ENCODE assay signal across 23 cellular contexts in genomic region chr7:132750056-132750455, GRCh38.
DNase-seq lines count a peak whose midpoint lies in the region; FAIRE-seq and TF ChIP-seq lines count a peak whose summit lies in the region.
"Had no signal": no experiment of that assay in that cellular context is flagged by ENCODE, and none has a peak within 500 bp of the region (broad histone marks: within the 10 kb centered on the region; RNA-seq: fewer than 3 reads in every experiment).

No MANE protein-coding gene starts in this region.

- H3K9ac ChIP-seq in Loucy (ENCODE audit: low read depth, low read length, poor library complexity, severe bottlenecking) (no peak overlapping the region), astrocyte (ENCODE audit: low read length) (no peak overlapping the region), skeletal muscle tissue (ENCODE audit: low read depth in 1 of 3, low read length in 3 of 3) (peak overlapping the region in 2 of 3 donors; percentile 29 to 58)

- H3K4me1 ChIP-seq in Loucy (ENCODE audit: insufficient read depth, low read length, poor library complexity, severe bottlenecking) (peaks cover 6% of the 10 kb centered on the region), astrocyte (ENCODE audit: insufficient read depth, low read length) (peaks cover 14% of the 10 kb centered on the region), skeletal muscle tissue (ENCODE audit: control insufficient read depth in 3 of 3, insufficient read depth in 3 of 3, low read length in 3 of 3) (peaks cover 6 to 13% (median 8%) of the 10 kb centered on the region in 3 donors)

- peaks cover 19% of the 10 kb centered on the region for H3K27me3 Mint-ChIP-seq in astrocyte (ENCODE audit: low read depth, unreplicated experiment)
- H3K27me3 Mint-ChIP-seq: activated B cell treated with CpG ODN at 0.5 μM for 24 hours had no signal

- H3K4me2 ChIP-seq in Loucy (ENCODE audit: low read depth, low read length, poor library complexity, severe bottlenecking): no peak overlapping the region
- H3K4me2 ChIP-seq in astrocyte (ENCODE audit: low read length): peak overlapping the region; percentile 34

- H3K27ac ChIP-seq in astrocyte (ENCODE audit: low read depth, low read length): no peak overlapping the region
- H3K27ac ChIP-seq in skeletal muscle tissue (ENCODE audit: low read depth, low read length): no peak overlapping the region
- H3K27ac ChIP-seq: tibial nerve had no signal

- no peaks in the 10 kb centered on the region for H3F3A ChIP-seq in Loucy (ENCODE audit: low read depth)

- H2AFZ ChIP-seq in Loucy (ENCODE audit: low read length) (peak overlapping the region; percentile 59), astrocyte (ENCODE audit: low read depth, low read length) (no peak overlapping the region)

- no peaks in the 10 kb centered on the region for H3K9me2 ChIP-seq in Loucy (replicated peaks; ENCODE audit: low read depth, low read length)

- H3K27me3 ChIP-seq in Loucy (ENCODE audit: insufficient read depth, low read length, poor library complexity, severe bottlenecking) (no peaks in the 10 kb centered on the region), astrocyte (ENCODE audit: insufficient read depth, low read length) (no peaks in the 10 kb centered on the region), skeletal muscle tissue (ENCODE audit: control insufficient read depth in 3 of 3, insufficient read depth in 3 of 3, low read length in 3 of 3) (peaks cover 0 to 2% (median 0%) of the 10 kb centered on the region in 3 donors)
- H3K27me3 ChIP-seq: tibial nerve had no signal

- TF ChIP-seq CTCF in Loucy (conservative IDR thresholded peaks at IDR 0.05; ENCODE audit: low read length): no peak
- no peak for TF ChIP-seq CTCF in astrocyte (IDR thresholded peaks at IDR 0.05; ENCODE audit: insufficient read depth, low read depth, low read length)

- no peaks in the 10 kb centered on the region for H3K36me3 Mint-ChIP-seq in astrocyte (ENCODE audit: low read depth, unreplicated experiment)
- H3K36me3 Mint-ChIP-seq: natural killer cell treated with Interleukin-12 subunit alpha and Interleukin-12 subunit beta and Interleukin-15 and Interleukin-18, amount 100 ng/mL, for 72 hours; stimulated activated memory B cell treated with anti-CD40 and anti-IgM and Interleukin-4, amounts not matched to agents 10 μg/mL and 1 μg/mL and 100 μg/mL, for 72 hours had no signal

- FAIRE-seq in astrocyte (lab: Jason Lieb, UNC): no peak
- FAIRE-seq: GM18507 had no signal

- H3K9me3 Mint-ChIP-seq in astrocyte (ENCODE audit: unreplicated experiment): peaks cover 9% of the 10 kb centered on the region
- H3K9me3 Mint-ChIP-seq: activated B cell treated with CpG ODN at 0.5 μM for 24 hours; activated CD4-positive, alpha-beta memory T cell treated with anti-CD3 and anti-CD28 coated beads, Interleukin-2, amount 10 ng/mL, durations not matched to agents 7 days and 5 days; natural killer cell treated with Interleukin-12 subunit alpha and Interleukin-12 subunit beta and Interleukin-15 and Interleukin-18, amount 100 ng/mL, for 72 hours; stimulated activated memory B cell treated with anti-CD40 and anti-IgM and Interleukin-4, amounts not matched to agents 10 μg/mL and 1 μg/mL and 100 μg/mL, for 72 hours; T-helper 2 cell treated with Interferon-gamma antibody and Interleukin-4, amounts not matched to agents 5 μg/mL and 100 μg/mL, for 36 hours had no signal

- no peaks in the 10 kb centered on the region for H3K4me1 Mint-ChIP-seq in astrocyte (ENCODE audit: low read depth, unreplicated experiment)
- H3K4me1 Mint-ChIP-seq: activated B cell treated with CpG ODN at 0.5 μM for 24 hours; activated CD4-positive, alpha-beta memory T cell treated with anti-CD3 and anti-CD28 coated beads, Interleukin-2, amount 10 ng/mL, durations not matched to agents 7 days and 5 days had no signal

- H4K20me1 ChIP-seq in Loucy (ENCODE audit: insufficient read depth, low read length, poor library complexity, severe bottlenecking) (no peaks in the 10 kb centered on the region), astrocyte (ENCODE audit: insufficient read depth, low read length) (no peaks in the 10 kb centered on the region)

- H3K79me2 ChIP-seq in Loucy (ENCODE audit: insufficient read depth, low read length) (no peaks in the 10 kb centered on the region), astrocyte (ENCODE audit: insufficient read depth, low read length) (no peaks in the 10 kb centered on the region)

- no peak for DNase-seq in astrocyte (ENCODE audit: low read depth)
- peak; percentile 11 for DNase-seq in left kidney (ENCODE audit: low read depth, low spot score)
- DNase-seq in NCI-H2196 (lab: John Stamatoyannopoulos, UW; ENCODE audit: unreplicated experiment): no peak
- DNase-seq in NCI-H187 (lab: John Stamatoyannopoulos, UW): no peak
- no peak for DNase-seq in NCI-H1436 treated with DMSO at 0.1 percent for 48 hours (lab: John Stamatoyannopoulos, UW)
- DNase-seq: activated B cell treated with CpG ODN at 0.5 μM for 24 hours; activated CD4-positive, alpha-beta memory T cell treated with anti-CD3 and anti-CD28 coated beads, Interleukin-2, amount 10 ng/mL, durations not matched to agents 7 days and 5 days; activated naive CD4-positive, alpha-beta T cell treated with Interleukin-2 at 50 U/mL for 16 hours; activated T-cell treated with anti-CD3 and anti-CD28 coated beads, Interleukin-2, amount 50 U/mL, for 1 hour; Calu3; endodermal cell; KG1; mammary epithelial cell; NCI-H1105; NCI-H2171; NCI-H69 had no signal

- H3K9me3 ChIP-seq in Loucy (ENCODE audit: insufficient read depth, low read depth, low read length): no peaks in the 10 kb centered on the region
- no peaks in the 10 kb centered on the region for H3K9me3 ChIP-seq in astrocyte (ENCODE audit: insufficient read depth, low read depth, low read length)
- H3K9me3 ChIP-seq in skeletal muscle tissue (ENCODE audit: control insufficient read depth in 3 of 3, low read length in 3 of 3): no peaks in the 10 kb centered on the region
- H3K9me3 ChIP-seq: tibial nerve had no signal

- H3K36me3 ChIP-seq in Loucy (ENCODE audit: insufficient read depth, low read length) (no peaks in the 10 kb centered on the region), astrocyte (ENCODE audit: insufficient read depth, low read length) (no peaks in the 10 kb centered on the region), skeletal muscle tissue (ENCODE audit: control insufficient read depth in 3 of 3, insufficient read depth in 3 of 3, low read length in 3 of 3) (no peaks in the 10 kb centered on the region)
- H3K36me3 ChIP-seq: tibial nerve had no signal

- H3K4me3 ChIP-seq in Loucy (ENCODE audit: low read length, poor library complexity, severe bottlenecking) (no peak overlapping the region), astrocyte (ENCODE audit: insufficient read depth, low read depth, low read length) (no peak overlapping the region), skeletal muscle tissue (ENCODE audit: low read length in 3 of 3) (peak overlapping the region in 2 of 3 donors; percentile 28 to 47)
- H3K4me3 ChIP-seq: tibial nerve had no signal

- H3K4me3 Mint-ChIP-seq in astrocyte (ENCODE audit: unreplicated experiment): no peak overlapping the region
- H3K4me3 Mint-ChIP-seq: activated B cell treated with CpG ODN at 0.5 μM for 24 hours; activated CD4-positive, alpha-beta memory T cell treated with anti-CD3 and anti-CD28 coated beads, Interleukin-2, amount 10 ng/mL, durations not matched to agents 7 days and 5 days; endodermal cell; natural killer cell treated with Interleukin-12 subunit alpha and Interleukin-12 subunit beta and Interleukin-15 and Interleukin-18, amount 100 ng/mL, for 72 hours; stimulated activated memory B cell treated with anti-CD40 and anti-IgM and Interleukin-4, amounts not matched to agents 10 μg/mL and 1 μg/mL and 100 μg/mL, for 72 hours; T-helper 2 cell treated with Interferon-gamma antibody and Interleukin-4, amounts not matched to agents 5 μg/mL and 100 μg/mL, for 36 hours had no signal

- no peak overlapping the region for H3K27ac Mint-ChIP-seq in astrocyte (ENCODE audit: unreplicated experiment)
- H3K27ac Mint-ChIP-seq: activated B cell treated with CpG ODN at 0.5 μM for 24 hours; activated CD4-positive, alpha-beta memory T cell treated with anti-CD3 and anti-CD28 coated beads, Interleukin-2, amount 10 ng/mL, durations not matched to agents 7 days and 5 days; endodermal cell; natural killer cell treated with Interleukin-12 subunit alpha and Interleukin-12 subunit beta and Interleukin-15 and Interleukin-18, amount 100 ng/mL, for 72 hours; stimulated activated memory B cell treated with anti-CD40 and anti-IgM and Interleukin-4, amounts not matched to agents 10 μg/mL and 1 μg/mL and 100 μg/mL, for 72 hours; T-helper 2 cell treated with Interferon-gamma antibody and Interleukin-4, amounts not matched to agents 5 μg/mL and 100 μg/mL, for 36 hours had no signal

Comparison
In these comparisons a context has a peak if more than half of its experiments do, and no peak if none do; other contexts are left out.
1. H3K4me3 ChIP-seq: peak in skeletal muscle tissue (2 of 3); none in Loucy (single experiment) and astrocyte (single experiment).
2. H3K9ac ChIP-seq: peak in skeletal muscle tissue (2 of 3); none in Loucy (single experiment) and astrocyte (single experiment).